Comparison of ENCODE assay signal across 15 cellular contexts in the genomic region with DNA sequence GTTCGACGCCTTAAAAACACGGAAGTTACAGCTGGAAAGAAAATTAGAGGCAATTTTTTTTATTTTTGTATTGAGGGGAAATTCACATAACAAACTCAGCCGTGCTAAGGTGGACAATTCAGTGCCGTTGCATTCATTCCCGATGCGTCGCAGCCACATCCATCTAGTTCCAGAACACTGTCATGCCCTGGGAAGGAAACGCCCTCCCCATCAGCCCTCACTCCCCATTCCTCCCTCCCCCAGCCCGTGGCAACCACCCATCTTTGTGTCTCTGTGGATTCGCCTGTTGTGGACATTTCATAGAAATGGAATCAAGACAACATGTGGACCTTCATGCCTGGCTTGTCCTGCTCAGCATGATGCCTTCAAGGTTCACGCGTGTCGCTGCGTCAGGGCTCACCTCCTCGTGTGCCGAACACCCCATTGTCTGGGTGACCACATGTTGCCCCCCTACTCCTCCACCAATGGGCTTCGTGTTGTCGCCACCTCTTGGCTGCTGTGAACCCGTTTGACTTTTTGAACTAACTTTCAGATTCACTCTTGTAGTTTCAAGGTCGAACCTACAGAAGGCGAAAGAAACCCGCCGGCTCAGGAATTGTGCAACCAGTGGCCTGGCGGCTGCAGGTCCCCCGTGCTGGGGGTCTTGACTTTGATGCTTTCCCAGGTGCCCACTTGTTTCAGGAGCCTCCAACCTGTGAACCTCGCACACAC. TPM values are rescaled to one million over a fixed set of nuclear protein-coding genes. Genes with fewer than 3 reads are reported as not detected.
DNase-seq lines count a peak whose midpoint lies in the region; ATAC-seq and TF ChIP-seq lines count a peak whose summit lies in the region.
"Had no signal": no experiment of that assay in that cellular context is flagged by ENCODE, and none has a peak within 500 bp of the region (broad histone marks: within the 10 kb centered on the region; RNA-seq: fewer than 3 reads in every experiment).

No MANE protein-coding gene starts in this region.

- H3K27me3 ChIP-seq in Loucy (ENCODE audit: insufficient read depth, low read length, poor library complexity, severe bottlenecking), result no peaks in the 10 kb centered on the region
- H3K27me3 ChIP-seq in neural progenitor cell, result no peaks in the 10 kb centered on the region
- H3K27me3 ChIP-seq in Peyer's patch, result no peaks in the 10 kb centered on the region

- H3K9me3 ChIP-seq in Loucy (ENCODE audit: insufficient read depth, low read depth, low read length), result no peaks in the 10 kb centered on the region
- H3K9me3 ChIP-seq in neural progenitor cell (ENCODE audit: low read depth), result no peaks in the 10 kb centered on the region
- no peaks in the 10 kb centered on the region for H3K9me3 ChIP-seq in Peyer's patch

- H3K36me3 ChIP-seq in Loucy (ENCODE audit: insufficient read depth, low read length) (no peaks in the 10 kb centered on the region), neural progenitor cell (no peaks in the 10 kb centered on the region), Peyer's patch (no peaks in the 10 kb centered on the region)

- no peak overlapping the region for H3K9ac ChIP-seq in Loucy (ENCODE audit: low read depth, low read length, poor library complexity, severe bottlenecking)
- H3K9ac ChIP-seq in neural progenitor cell, result no peak overlapping the region

- no peak for TF ChIP-seq POLR2A in Peyer's patch (IDR thresholded peaks at IDR 0.05)

- no peak for TF ChIP-seq CTCF in activated CD8-positive, alpha-beta T cell treated with anti-CD3 and anti-CD28 coated beads for 36 hours (IDR thresholded peaks at IDR 0.05)
- TF ChIP-seq CTCF in Loucy (conservative IDR thresholded peaks at IDR 0.05; ENCODE audit: low read length) (peak; percentile 24), neural progenitor cell (IDR thresholded peaks at IDR 0.05) (no peak), Peyer's patch (IDR thresholded peaks at IDR 0.05) (no peak)

- H3K9me2 ChIP-seq in Loucy (replicated peaks; ENCODE audit: low read depth, low read length), result no peaks in the 10 kb centered on the region

- no peak overlapping the region for H3K4me2 ChIP-seq in Loucy (ENCODE audit: low read depth, low read length, poor library complexity, severe bottlenecking)
- no peak overlapping the region for H3K4me2 ChIP-seq in neural progenitor cell

- H3F3A ChIP-seq in Loucy (ENCODE audit: low read depth), result no peaks in the 10 kb centered on the region
- no peaks in the 10 kb centered on the region for H3F3A ChIP-seq in neural progenitor cell (ENCODE audit: low read depth)

- peak overlapping the region; percentile 87 for H3K27ac Mint-ChIP-seq in activated CD8-positive, alpha-beta T cell treated with anti-CD3 and anti-CD28 coated beads for 36 hours
- no peak overlapping the region for H3K27ac Mint-ChIP-seq in activated CD8-positive, alpha-beta T cell treated with anti-CD3 and anti-CD28 coated beads, Interleukin-2, amount 10 ng/mL, durations not matched to agents 7 days and 5 days
- peak overlapping the region; percentile 50 for H3K27ac Mint-ChIP-seq in activated naive CD8-positive, alpha-beta T cell
- peak overlapping the region; percentile 37 for H3K27ac Mint-ChIP-seq in neural progenitor cell
- H3K27ac Mint-ChIP-seq: CD8-positive, alpha-beta memory T cell; nephron; type B pancreatic cell had no signal

- no peaks in the 10 kb centered on the region for H3K79me2 ChIP-seq in Loucy (ENCODE audit: insufficient read depth, low read length)
- H3K79me2 ChIP-seq in neural progenitor cell (ENCODE audit: low read depth), result no peaks in the 10 kb centered on the region

- peak; percentile 54 for DNase-seq in activated CD8-positive, alpha-beta T cell treated with anti-CD3 and anti-CD28 coated beads for 36 hours
- no peak for DNase-seq in activated CD8-positive, alpha-beta T cell treated with anti-CD3 and anti-CD28 coated beads, Interleukin-2, amount 10 ng/mL, durations not matched to agents 7 days and 5 days
- no peak for DNase-seq in neural progenitor cell (ENCODE audit: low spot score)
- DNase-seq in HEK293T (ENCODE audit: extremely low spot score), result no peak
- no peak for DNase-seq in Peyer's patch
- DNase-seq: activated CD8-positive, alpha-beta memory T cell treated with anti-CD3 and anti-CD28 coated beads, Interleukin-2, amount 50 U/mL, for 4 hours; foreskin melanocyte; NCI-H2081 treated with DMSO at 0.1 percent for 48 hours had no signal

- no peaks in the 10 kb centered on the region for H3K4me1 ChIP-seq in Loucy (ENCODE audit: insufficient read depth, low read length, poor library complexity, severe bottlenecking)
- H3K4me1 ChIP-seq in neural progenitor cell, result no peaks in the 10 kb centered on the region
- H3K4me1 ChIP-seq in Peyer's patch, result no peaks in the 10 kb centered on the region

- CTCF ChIA-PET in activated CD8-positive, alpha-beta T cell treated with anti-CD3 and anti-CD28 coated beads for 36 hours (lab: Charles Lee), result interaction anchor here (0.7 to 1.4 kb wide), 5 partner anchors 10 to 67 kb away, joined by 3 to 5 read pairs (median 4); partner anchors contain the start of gene UBAC1
- CTCF ChIA-PET in activated CD8-positive, alpha-beta T cell treated with anti-CD3 and anti-CD28 coated beads, Interleukin-2, amount 10 ng/mL, durations not matched to agents 7 days and 5 days (lab: Charles Lee), result interaction anchor here (1.0 kb wide), 2 partner anchors 37 to 49 kb away, joined by 3 to 4 read pairs; partner anchors contain the start of gene UBAC1
- CTCF ChIA-PET in HEK293T (lab: Yijun Ruan, JAX), result no interaction called here

- ATAC-seq in activated CD8-positive, alpha-beta T cell treated with anti-CD3 and anti-CD28 coated beads for 36 hours, result no peak
- no peak for ATAC-seq in activated CD8-positive, alpha-beta T cell treated with anti-CD3 and anti-CD28 coated beads, Interleukin-2, amount 10 ng/mL, durations not matched to agents 7 days and 5 days
- no peak for ATAC-seq in GM18511 (IDR thresholded peaks at IDR 0.05; ENCODE audit: unreplicated experiment)

- H3K36me3 Mint-ChIP-seq in activated CD8-positive, alpha-beta T cell treated with anti-CD3 and anti-CD28 coated beads for 36 hours (ENCODE audit: low read depth), result peaks cover 12% of the 10 kb centered on the region
- H3K36me3 Mint-ChIP-seq in activated CD8-positive, alpha-beta T cell treated with anti-CD3 and anti-CD28 coated beads, Interleukin-2, amount 10 ng/mL, durations not matched to agents 7 days and 5 days (ENCODE audit: low read depth), result no peaks in the 10 kb centered on the region
- no peaks in the 10 kb centered on the region for H3K36me3 Mint-ChIP-seq in activated naive CD8-positive, alpha-beta T cell
- peaks cover 2% of the 10 kb centered on the region for H3K36me3 Mint-ChIP-seq in neural progenitor cell
- H3K36me3 Mint-ChIP-seq: type B pancreatic cell had no signal

- no peaks in the 10 kb centered on the region for H3K9me3 Mint-ChIP-seq in activated CD8-positive, alpha-beta T cell treated with anti-CD3 and anti-CD28 coated beads for 36 hours
- no peaks in the 10 kb centered on the region for H3K9me3 Mint-ChIP-seq in activated CD8-positive, alpha-beta T cell treated with anti-CD3 and anti-CD28 coated beads, Interleukin-2, amount 10 ng/mL, durations not matched to agents 7 days and 5 days (ENCODE audit: insufficient read depth)
- H3K9me3 Mint-ChIP-seq in activated naive CD8-positive, alpha-beta T cell (ENCODE audit: low read depth), result no peaks in the 10 kb centered on the region
- H3K9me3 Mint-ChIP-seq in neural progenitor cell, result no peaks in the 10 kb centered on the region
- H3K9me3 Mint-ChIP-seq: CD8-positive, alpha-beta memory T cell; nephron; type B pancreatic cell had no signal

- no peaks in the 10 kb centered on the region for H4K20me1 ChIP-seq in Loucy (ENCODE audit: insufficient read depth, low read length, poor library complexity, severe bottlenecking)
- H4K20me1 ChIP-seq in neural progenitor cell (ENCODE audit: low read depth), result no peaks in the 10 kb centered on the region

- POLR2A ChIA-PET in activated CD8-positive, alpha-beta T cell treated with anti-CD3 and anti-CD28 coated beads for 36 hours (lab: Charles Lee), result interaction anchor here (1.6 to 1.7 kb wide), 2 partner anchors 15 to 20 kb away, joined by 3 to 6 read pairs; no protein-coding TSS in a partner anchor
- POLR2A ChIA-PET in activated CD8-positive, alpha-beta T cell treated with anti-CD3 and anti-CD28 coated beads, Interleukin-2, amount 10 ng/mL, durations not matched to agents 7 days and 5 days (lab: Charles Lee), result interaction anchor here (0.6 kb wide), 1 partner anchor 93 kb away, joined by 3 read pairs; no protein-coding TSS in a partner anchor
- POLR2A ChIA-PET in HEK293T (lab: Yijun Ruan, JAX), result no interaction called here

- H3K4me1 Mint-ChIP-seq in activated CD8-positive, alpha-beta T cell treated with anti-CD3 and anti-CD28 coated beads for 36 hours (ENCODE audit: low read depth), result peaks cover 33% of the 10 kb centered on the region
- H3K4me1 Mint-ChIP-seq in activated CD8-positive, alpha-beta T cell treated with anti-CD3 and anti-CD28 coated beads, Interleukin-2, amount 10 ng/mL, durations not matched to agents 7 days and 5 days (ENCODE audit: low read depth), result peaks cover 6% of the 10 kb centered on the region
- H3K4me1 Mint-ChIP-seq in activated naive CD8-positive, alpha-beta T cell (ENCODE audit: low read depth), result peaks cover 18% of the 10 kb centered on the region
- H3K4me1 Mint-ChIP-seq in neural progenitor cell, result peaks cover 2% of the 10 kb centered on the region
- H3K4me1 Mint-ChIP-seq: nephron had no signal

- peak overlapping the region; percentile 27 for H3K4me3 Mint-ChIP-seq in activated CD8-positive, alpha-beta T cell treated with anti-CD3 and anti-CD28 coated beads for 36 hours
- H3K4me3 Mint-ChIP-seq in activated CD8-positive, alpha-beta T cell treated with anti-CD3 and anti-CD28 coated beads, Interleukin-2, amount 10 ng/mL, durations not matched to agents 7 days and 5 days, result no peak overlapping the region
- H3K4me3 Mint-ChIP-seq in activated naive CD8-positive, alpha-beta T cell, result no peak overlapping the region
- H3K4me3 Mint-ChIP-seq in neural progenitor cell, result no peak overlapping the region
- H3K4me3 Mint-ChIP-seq: CD8-positive, alpha-beta memory T cell; nephron; type B pancreatic cell had no signal

- H2AFZ ChIP-seq in Loucy (ENCODE audit: low read length) (no peak overlapping the region), neural progenitor cell (replicated peaks) (no peak overlapping the region)

- H3K4me3 ChIP-seq in Loucy (ENCODE audit: low read length, poor library complexity, severe bottlenecking), result no peak overlapping the region
- no peak overlapping the region for H3K4me3 ChIP-seq in neural progenitor cell
- H3K4me3 ChIP-seq in Peyer's patch, result no peak overlapping the region
- H3K4me3 ChIP-seq: lung had no signal

- no peaks in the 10 kb centered on the region for H3K27me3 Mint-ChIP-seq in activated CD8-positive, alpha-beta T cell treated with anti-CD3 and anti-CD28 coated beads for 36 hours
- no peaks in the 10 kb centered on the region for H3K27me3 Mint-ChIP-seq in activated CD8-positive, alpha-beta T cell treated with anti-CD3 and anti-CD28 coated beads, Interleukin-2, amount 10 ng/mL, durations not matched to agents 7 days and 5 days (ENCODE audit: low read depth)
- no peaks in the 10 kb centered on the region for H3K27me3 Mint-ChIP-seq in activated naive CD8-positive, alpha-beta T cell
- H3K27me3 Mint-ChIP-seq in neural progenitor cell (ENCODE audit: insufficient read depth, low read depth), result peaks cover 4% of the 10 kb centered on the region
- H3K27me3 Mint-ChIP-seq: CD8-positive, alpha-beta memory T cell; type B pancreatic cell had no signal

- H3K27ac ChIP-seq in neural progenitor cell (no peak overlapping the region), Peyer's patch (no peak overlapping the region)

- intact Hi-C loops in activated CD8-positive, alpha-beta T cell treated with anti-CD3 and anti-CD28 coated beads for 36 hours (cut with micrococcal nuclease), result no loop called here

RNA-seq across cellular contexts. Expression of gene CAMSAP1, which starts 17.4 kb away (rescaled TPM):
- 10 to 100 TPM; 20.2 to 27.0 TPM for total RNA-seq in activated CD8-positive, alpha-beta T cell treated with anti-CD3 and anti-CD28 coated beads for 36 hours
- total RNA-seq in activated CD8-positive, alpha-beta T cell treated with anti-CD3 and anti-CD28 coated beads, Interleukin-2, amount 10 ng/mL, durations not matched to agents 7 days and 5 days, result 10 to 100 TPM; 20.3 to 21.5 TPM
- total RNA-seq in neural progenitor cell (ENCODE audit: low replicate concordance) (39.3 and 44.9 TPM in 2 replicates), Peyer's patch (10 to 100 TPM; 21.0 to 30.5 (median 24.2) TPM)

RNA-seq across cellular contexts. Expression of gene UBAC1, which starts 36.4 kb away (rescaled TPM):
- total RNA-seq in activated CD8-positive, alpha-beta T cell treated with anti-CD3 and anti-CD28 coated beads for 36 hours, result 10 to 100 TPM; 32.4 to 34.3 TPM
- total RNA-seq in activated CD8-positive, alpha-beta T cell treated with anti-CD3 and anti-CD28 coated beads, Interleukin-2, amount 10 ng/mL, durations not matched to agents 7 days and 5 days, result 10 to 100 TPM; 29.3 to 31.9 TPM
- 53.6 and 66.0 TPM in 2 replicates for total RNA-seq in neural progenitor cell (ENCODE audit: low replicate concordance)
- 10 to 100 TPM; 23.1 to 64.3 (median 43.9) TPM for total RNA-seq in Peyer's patch
